8 cellular contexts compared by ENCODE assay signal in genomic region chr13:41017153-41017552, GRCh38. TPM values are rescaled to one million over a fixed set of nuclear protein-coding genes. Genes with fewer than 3 reads are reported as not detected.
DNase-seq lines count a peak whose midpoint lies in the region; ATAC-seq, FAIRE-seq and TF ChIP-seq lines count a peak whose summit lies in the region.

No MANE protein-coding gene starts in this region.

- peak; percentile 5 for FAIRE-seq in GM12891 (lab: Jason Lieb, UNC)

- H3K36me3 ChIP-seq in OCI-LY1 (ENCODE audit: insufficient read depth, low read length) = peaks cover 42% of the 10 kb centered on the region
- H3K36me3 ChIP-seq in duodenal mucosa (ENCODE audit: control insufficient read depth in 1 of 2, insufficient read depth in 2 of 2, low read length in 2 of 2) = no peaks in the 10 kb centered on the region
- no peaks in the 10 kb centered on the region for H3K36me3 ChIP-seq in sigmoid colon

- no peaks in the 10 kb centered on the region for H3K9me2 ChIP-seq in OCI-LY1 (ENCODE audit: low read depth, low read length)

- peaks cover 98% of the 10 kb centered on the region for H3K79me2 ChIP-seq in OCI-LY1 (ENCODE audit: insufficient read depth, low read length)

- H3K4me3 ChIP-seq in OCI-LY1 (ENCODE audit: low read depth, low read length, poor library complexity, severe bottlenecking) (peak overlapping the region; percentile 75), duodenal mucosa (ENCODE audit: low read depth in 1 of 2, low read length in 2 of 2) (peak overlapping the region; percentile 75 to 76), sigmoid colon (peak overlapping the region in 1 of 4 donors; percentile 18)

- H3K27ac ChIP-seq in OCI-LY1 (ENCODE audit: low read depth, low read length, poor library complexity, severe bottlenecking) = peak overlapping the region; percentile 95
- peak overlapping the region; percentile 38 for H3K27ac ChIP-seq in duodenal mucosa (ENCODE audit: low read depth, low read length)
- peak overlapping the region in 3 of 4 donors; percentile 22 to 67 (median 33) for H3K27ac ChIP-seq in sigmoid colon

- no peak for TF ChIP-seq POLR2A in GM12891 (IDR thresholded peaks at IDR 0.05; ENCODE audit: low read depth, low read length)
- TF ChIP-seq POLR2A in sigmoid colon (IDR thresholded peaks at IDR 0.05) = no peak

- H3K27me3 ChIP-seq in OCI-LY1 (ENCODE audit: insufficient read depth, low read length) (no peaks in the 10 kb centered on the region), duodenal mucosa (ENCODE audit: control insufficient read depth in 1 of 2, insufficient read depth in 2 of 2, low read length in 2 of 2) (no peaks in the 10 kb centered on the region), sigmoid colon (no peaks in the 10 kb centered on the region)

- peak overlapping the region; percentile 83 for H3K9ac ChIP-seq in OCI-LY1 (ENCODE audit: low read length)
- peak overlapping the region; percentile 83 to 89 for H3K9ac ChIP-seq in duodenal mucosa (ENCODE audit: low read depth in 1 of 2, low read length in 2 of 2)

- no peaks in the 10 kb centered on the region for H3F3A ChIP-seq in OCI-LY1 (ENCODE audit: insufficient read depth, low read length)

- intact Hi-C loops in sigmoid colon (cut with DNase I) = no loop called here

- no peak for TF ChIP-seq CTCF in OCI-LY1 (IDR thresholded peaks at IDR 0.05; ENCODE audit: low read length)
- TF ChIP-seq CTCF in sigmoid colon (IDR thresholded peaks at IDR 0.05) = no peak

- WGBS in sigmoid colon, 2 donors = 9 to 18% methylated on average over 2 of the region's 2 CpGs

- peaks cover 57% of the 10 kb centered on the region for H3K4me1 ChIP-seq in OCI-LY1 (ENCODE audit: insufficient read depth, low read length, severe bottlenecking)
- H3K4me1 ChIP-seq in duodenal mucosa (ENCODE audit: control insufficient read depth in 1 of 2, insufficient read depth in 2 of 2, low read length in 2 of 2) = peaks cover 25 to 49% of the 10 kb centered on the region in 2 donors
- peaks cover 0 to 62% (median 36%) of the 10 kb centered on the region in 4 donors for H3K4me1 ChIP-seq in sigmoid colon

- H3K4me2 ChIP-seq in OCI-LY1 (ENCODE audit: low read length) = peak overlapping the region; percentile 57

- H4K20me1 ChIP-seq in OCI-LY1 (ENCODE audit: insufficient read depth, low read length) = no peaks in the 10 kb centered on the region

- no peak for ATAC-seq in HG03457 (IDR thresholded peaks at IDR 0.05; ENCODE audit: unreplicated experiment)

- no peak for DNase-seq in GM12891 (ENCODE audit: insufficient read length, low spot score)
- no peak for DNase-seq in sigmoid colon
- DNase-seq in NCI-H1694 (lab: John Stamatoyannopoulos, UW) = no peak
- no peak for DNase-seq in GM03348 (ENCODE audit: low spot score)
- no peak for DNase-seq in NCI-H446 treated with DMSO at 0.1 percent for 48 hours (lab: John Stamatoyannopoulos, UW)

- H3K9me3 ChIP-seq in OCI-LY1 (ENCODE audit: low read length) = no peaks in the 10 kb centered on the region
- H3K9me3 ChIP-seq in duodenal mucosa (ENCODE audit: control insufficient read depth in 1 of 2, low read length in 2 of 2) = no peaks in the 10 kb centered on the region
- H3K9me3 ChIP-seq in sigmoid colon = no peaks in the 10 kb centered on the region

- no peak overlapping the region for H2AFZ ChIP-seq in OCI-LY1 (ENCODE audit: low read length)

- TF ChIP-seq EP300 in sigmoid colon (IDR thresholded peaks at IDR 0.05) = no peak

TF ChIP-seq in GM12891, 5 proteins besides CTCF, POLR2A, EP300 and RAD21:
- TF ChIP-seq SPI1 (IDR thresholded peaks at IDR 0.05; ENCODE audit: low read depth, low read length) (no peak), PAX5 (IDR thresholded peaks at IDR 0.05; ENCODE audit: insufficient read depth, low read length, severe bottlenecking) (no peak), POU2F2 (IDR thresholded peaks at IDR 0.05; ENCODE audit: low read depth, low read length) (no peak), POLR2AphosphoS5 (IDR thresholded peaks at IDR 0.05; ENCODE audit: low read depth, low read length) (no peak), TAF1 (IDR thresholded peaks at IDR 0.05; ENCODE audit: low read depth, low read length) (no peak)

RNA-seq across cellular contexts. Expression of gene ELF1, which starts 2.0 kb away (rescaled TPM):
- 30.2 TPM for polyA plus RNA-seq in GM12891 (2012; ENCODE audit: low read depth, missing spikeins)
- 10 to 100 TPM; 47.4 to 68.5 (median 58.0) TPM for total RNA-seq in sigmoid colon
- polyA plus RNA-seq in sigmoid colon = 10 to 100 TPM; 31.8 to 45.3 (median 35.1) TPM

RNA-seq across cellular contexts. Expression of gene WBP4, which starts 44.2 kb away (rescaled TPM):
- polyA plus RNA-seq in GM12891 (2012; ENCODE audit: low read depth, missing spikeins) = 12.1 TPM
- 10 to 100 TPM; 11.6 to 25.0 (median 18.4) TPM for total RNA-seq in sigmoid colon
- 1 to 10 TPM; 5.1 to 7.8 (median 7.2) TPM for polyA plus RNA-seq in sigmoid colon

Comparison
In these comparisons a context has a peak if more than half of its experiments do, and no peak if none do; other contexts are left out.
1. H3K27ac ChIP-seq: peak in every context shown above with its lines; median percentile 95 in OCI-LY1; 38 in duodenal mucosa; 33 in sigmoid colon.